38 cellular contexts compared by ENCODE assay signal in the genomic region with DNA sequence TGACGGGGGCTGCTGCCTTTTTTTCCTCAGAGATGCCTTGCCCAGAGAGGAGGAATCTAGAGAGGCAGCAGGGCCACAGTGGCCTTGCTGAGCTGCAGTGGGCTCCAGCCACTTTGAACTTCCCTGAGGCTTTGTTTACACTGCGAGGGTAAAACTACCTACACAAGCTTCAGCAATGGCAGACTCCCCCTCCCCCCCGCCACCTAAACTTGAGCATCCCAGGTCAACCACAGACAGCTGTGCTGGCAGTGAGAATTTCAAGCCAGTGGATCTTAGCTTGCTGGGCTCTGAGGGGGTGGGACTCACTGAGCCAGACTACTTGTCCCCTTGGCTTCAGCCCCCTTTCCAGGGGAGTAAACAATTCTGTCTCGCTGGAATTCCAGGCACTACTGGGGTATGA. TPM values are rescaled to one million over a fixed set of nuclear protein-coding genes. Genes with fewer than 3 reads are reported as not detected.
"Had no signal": no experiment of that assay in that cellular context is flagged by ENCODE, and none has a peak within 500 bp of the region (broad histone marks: within the 10 kb centered on the region; RNA-seq: fewer than 3 reads in every experiment).

No MANE protein-coding gene starts in this region.

- H3K9me3 ChIP-seq: colonic mucosa, esophagus squamous epithelium had no signal

- FAIRE-seq: endometrium, endothelial cell of umbilical vein had no signal

- H3K4me1 ChIP-seq: ascending aorta, breast epithelium, colonic mucosa, esophagus squamous epithelium, gastroesophageal sphincter, heart right ventricle had no signal

- H3K4me3 ChIP-seq: ascending aorta, breast epithelium, cardiac muscle cell, colonic mucosa, esophagus squamous epithelium, gastroesophageal sphincter, heart right ventricle, hepatocyte had no signal

- ATAC-seq: activated CD4-positive, alpha-beta T cell treated with anti-CD3 and anti-CD28 coated beads for 36 hours; activated CD8-positive, alpha-beta memory T cell treated with anti-CD3 and anti-CD28 coated beads, Interleukin-2, amount 10 ng/mL, durations not matched to agents 7 days and 5 days; activated CD8-positive, alpha-beta T cell treated with anti-CD3 and anti-CD28 coated beads, Interleukin-2, amount 10 ng/mL, durations not matched to agents 7 days and 5 days; activated naive CD4-positive, alpha-beta T cell treated with anti-CD3 and anti-CD28 coated beads, Interleukin-2, amount 50 U/mL, for 72 hours; gastroesophageal sphincter; heart right ventricle had no signal

- H3K27ac ChIP-seq: ascending aorta, breast epithelium, cardiac muscle cell, colonic mucosa, epithelial cell of prostate, esophagus squamous epithelium, gastroesophageal sphincter, heart right ventricle, hepatocyte had no signal

- DNase-seq: activated CD4-positive, alpha-beta memory T cell treated with anti-CD3 and anti-CD28 coated beads for 36 hours; activated CD4-positive, alpha-beta T cell treated with anti-CD3 and anti-CD28 coated beads for 36 hours; activated CD4-positive, alpha-beta T cell treated with anti-CD3 and anti-CD28 coated beads, Interleukin-2, amount 10 ng/mL, durations not matched to agents 24 days and 14 days; activated CD4-positive, CD25-positive, alpha-beta regulatory T cell; activated CD4-positive, CD25-positive, alpha-beta regulatory T cell treated with anti-CD3 and anti-CD28 coated beads, Interleukin-2, amount 50 U/mL, for 72 hours; activated CD8-positive, alpha-beta memory T cell treated with anti-CD3 and anti-CD28 coated beads, Interleukin-2, amount 10 ng/mL, durations not matched to agents 7 days and 5 days; activated CD8-positive, alpha-beta memory T cell treated with anti-CD3 and anti-CD28 coated beads, Interleukin-2, amount 50 U/mL, for 4 hours; activated CD8-positive, alpha-beta T cell treated with anti-CD3 and anti-CD28 coated beads, Interleukin-2, amount 10 ng/mL, durations not matched to agents 7 days and 5 days; activated gamma-delta T cell; activated naive CD4-positive, alpha-beta T cell; activated naive CD4-positive, alpha-beta T cell treated with anti-CD3 and anti-CD28 coated beads, Interleukin-2, amount 10 ng/mL, durations not matched to agents 7 days and 5 days; activated naive CD8-positive, alpha-beta T cell treated with anti-CD3 and anti-CD28 coated beads, Interleukin-2, amount 10 ng/mL, durations not matched to agents 7 days and 5 days; activated T-cell treated with anti-CD3 and anti-CD28 coated beads, Interleukin-2, amount 50 U/mL, for 1 hour; activated T-cell treated with anti-CD3 and anti-CD28 coated beads, Interleukin-2, amount 50 U/mL, for 48 hours; central memory CD4-positive, alpha-beta T cell; cerebellar nuclear complex; colonic mucosa; effector CD8-positive, alpha-beta T cell; esophagus squamous epithelium; foreskin melanocyte; heart right ventricle had no signal

- H3K4me1 Mint-ChIP-seq: activated CD4-positive, alpha-beta T cell treated with anti-CD3 and anti-CD28 coated beads for 36 hours; activated CD4-positive, alpha-beta T cell treated with anti-CD3 and anti-CD28 coated beads, Interleukin-2, amount 10 ng/mL, durations not matched to agents 24 days and 14 days; activated CD8-positive, alpha-beta memory T cell treated with anti-CD3 and anti-CD28 coated beads, Interleukin-2, amount 10 ng/mL, durations not matched to agents 7 days and 5 days; activated naive CD4-positive, alpha-beta T cell treated with anti-CD3 and anti-CD28 coated beads, Interleukin-2, amount 10 ng/mL, durations not matched to agents 7 days and 5 days; activated naive CD8-positive, alpha-beta T cell treated with anti-CD3 and anti-CD28 coated beads, Interleukin-2, amount 10 ng/mL, durations not matched to agents 7 days and 5 days had no signal

- H3K27ac Mint-ChIP-seq: activated CD4-positive, alpha-beta memory T cell treated with anti-CD3 and anti-CD28 coated beads for 36 hours; activated CD4-positive, alpha-beta T cell treated with anti-CD3 and anti-CD28 coated beads for 36 hours; activated CD4-positive, alpha-beta T cell treated with anti-CD3 and anti-CD28 coated beads, Interleukin-2, amount 10 ng/mL, durations not matched to agents 24 days and 14 days; activated CD8-positive, alpha-beta memory T cell treated with anti-CD3 and anti-CD28 coated beads, Interleukin-2, amount 10 ng/mL, durations not matched to agents 7 days and 5 days; activated CD8-positive, alpha-beta T cell treated with anti-CD3 and anti-CD28 coated beads, Interleukin-2, amount 10 ng/mL, durations not matched to agents 7 days and 5 days; activated naive CD4-positive, alpha-beta T cell treated with anti-CD3 and anti-CD28 coated beads, Interleukin-2, amount 10 ng/mL, durations not matched to agents 7 days and 5 days; activated naive CD4-positive, alpha-beta T cell treated with anti-CD3 and anti-CD28 coated beads, Interleukin-2, amount 50 U/mL, for 72 hours; activated naive CD8-positive, alpha-beta T cell treated with anti-CD3 and anti-CD28 coated beads, Interleukin-2, amount 10 ng/mL, durations not matched to agents 7 days and 5 days; activated T-helper 1 cell treated with anti-CD3 and anti-CD28 coated beads, Interleukin-12 subunit alpha, Interleukin-12 subunit beta, Interleukin-2, Interleukin-4 antibody, amounts not matched to agents 30 ng/mL and 10 ng/mL and 1 ng/mL, durations not matched to agents 14 hours and 24 hours and 36 hours; activated T-helper 2 cell treated with anti-CD3 and anti-CD28 coated beads, Interferon-gamma antibody, Interleukin-2, Interleukin-4, amounts not matched to agents 10 μg/mL and 5 μg/mL and 100 μg/mL, durations not matched to agents 14 hours and 24 hours and 36 hours; brain had no signal

- H3K4me3 Mint-ChIP-seq: activated CD4-positive, alpha-beta memory T cell treated with anti-CD3 and anti-CD28 coated beads for 36 hours; activated CD4-positive, alpha-beta T cell treated with anti-CD3 and anti-CD28 coated beads for 36 hours; activated CD4-positive, alpha-beta T cell treated with anti-CD3 and anti-CD28 coated beads, Interleukin-2, amount 10 ng/mL, durations not matched to agents 24 days and 14 days; activated CD8-positive, alpha-beta memory T cell treated with anti-CD3 and anti-CD28 coated beads, Interleukin-2, amount 10 ng/mL, durations not matched to agents 7 days and 5 days; activated CD8-positive, alpha-beta T cell treated with anti-CD3 and anti-CD28 coated beads, Interleukin-2, amount 10 ng/mL, durations not matched to agents 7 days and 5 days; activated naive CD4-positive, alpha-beta T cell treated with anti-CD3 and anti-CD28 coated beads, Interleukin-2, amount 10 ng/mL, durations not matched to agents 7 days and 5 days; activated naive CD8-positive, alpha-beta T cell treated with anti-CD3 and anti-CD28 coated beads, Interleukin-2, amount 10 ng/mL, durations not matched to agents 7 days and 5 days; activated T-helper 1 cell treated with anti-CD3 and anti-CD28 coated beads, Interleukin-12 subunit alpha, Interleukin-12 subunit beta, Interleukin-2, Interleukin-4 antibody, amounts not matched to agents 30 ng/mL and 10 ng/mL and 1 ng/mL, durations not matched to agents 14 hours and 24 hours and 36 hours; brain had no signal

- H3K36me3 ChIP-seq: ascending aorta, breast epithelium, cardiac muscle cell, colonic mucosa, esophagus squamous epithelium, gastroesophageal sphincter, heart right ventricle had no signal

- H3K36me3 Mint-ChIP-seq: activated CD4-positive, alpha-beta memory T cell treated with anti-CD3 and anti-CD28 coated beads for 36 hours; activated CD8-positive, alpha-beta memory T cell treated with anti-CD3 and anti-CD28 coated beads, Interleukin-2, amount 10 ng/mL, durations not matched to agents 7 days and 5 days; activated naive CD4-positive, alpha-beta T cell treated with anti-CD3 and anti-CD28 coated beads, Interleukin-2, amount 10 ng/mL, durations not matched to agents 7 days and 5 days; activated naive CD8-positive, alpha-beta T cell treated with anti-CD3 and anti-CD28 coated beads, Interleukin-2, amount 10 ng/mL, durations not matched to agents 7 days and 5 days had no signal

- H3K27me3 Mint-ChIP-seq: activated CD4-positive, alpha-beta memory T cell treated with anti-CD3 and anti-CD28 coated beads for 36 hours; activated CD4-positive, alpha-beta T cell treated with anti-CD3 and anti-CD28 coated beads, Interleukin-2, amount 10 ng/mL, durations not matched to agents 24 days and 14 days; activated CD8-positive, alpha-beta memory T cell treated with anti-CD3 and anti-CD28 coated beads, Interleukin-2, amount 10 ng/mL, durations not matched to agents 7 days and 5 days; activated naive CD4-positive, alpha-beta T cell treated with anti-CD3 and anti-CD28 coated beads, Interleukin-2, amount 10 ng/mL, durations not matched to agents 7 days and 5 days; activated naive CD8-positive, alpha-beta T cell treated with anti-CD3 and anti-CD28 coated beads, Interleukin-2, amount 10 ng/mL, durations not matched to agents 7 days and 5 days had no signal

RNA-seq across cellular contexts. Expression of a gene that starts 11.8 kb away (rescaled TPM):
- total RNA-seq: activated CD4-positive, alpha-beta memory T cell treated with anti-CD3 and anti-CD28 coated beads for 36 hours; activated CD4-positive, alpha-beta T cell treated with anti-CD3 and anti-CD28 coated beads for 36 hours; activated CD4-positive, alpha-beta T cell treated with anti-CD3 and anti-CD28 coated beads, Interleukin-2, amount 10 ng/mL, durations not matched to agents 24 days and 14 days; activated CD8-positive, alpha-beta memory T cell treated with anti-CD3 and anti-CD28 coated beads for 36 hours; activated CD8-positive, alpha-beta memory T cell treated with anti-CD3 and anti-CD28 coated beads, Interleukin-2, amount 10 ng/mL, durations not matched to agents 7 days and 5 days; activated CD8-positive, alpha-beta T cell treated with anti-CD3 and anti-CD28 coated beads, Interleukin-2, amount 10 ng/mL, durations not matched to agents 7 days and 5 days; activated naive CD4-positive, alpha-beta T cell treated with anti-CD3 and anti-CD28 coated beads, Interleukin-2, amount 50 U/mL, for 72 hours; activated naive CD8-positive, alpha-beta T cell treated with anti-CD3 and anti-CD28 coated beads, Interleukin-2, amount 10 ng/mL, durations not matched to agents 7 days and 5 days; activated T-helper 1 cell treated with anti-CD3 and anti-CD28 coated beads, Interleukin-12 subunit alpha, Interleukin-12 subunit beta, Interleukin-2, Interleukin-4 antibody, amounts not matched to agents 30 ng/mL and 10 ng/mL and 1 ng/mL, durations not matched to agents 14 hours and 24 hours and 36 hours; activated T-helper 2 cell treated with anti-CD3 and anti-CD28 coated beads, Interferon-gamma antibody, Interleukin-2, Interleukin-4, amounts not matched to agents 10 μg/mL and 5 μg/mL and 100 μg/mL, durations not matched to agents 14 hours and 24 hours and 36 hours; ascending aorta; cardiac muscle cell; dermis microvascular lymphatic vessel endothelial cell; endothelial cell of umbilical vein; esophagus squamous epithelium; fibroblast of lung; fibroblast of villous mesenchyme; glomerular endothelial cell had no signal
- polyA plus RNA-seq: cardiac muscle cell, endothelial cell of umbilical vein, fibroblast of lung, heart right ventricle had no signal
